In the genomic region with DNA sequence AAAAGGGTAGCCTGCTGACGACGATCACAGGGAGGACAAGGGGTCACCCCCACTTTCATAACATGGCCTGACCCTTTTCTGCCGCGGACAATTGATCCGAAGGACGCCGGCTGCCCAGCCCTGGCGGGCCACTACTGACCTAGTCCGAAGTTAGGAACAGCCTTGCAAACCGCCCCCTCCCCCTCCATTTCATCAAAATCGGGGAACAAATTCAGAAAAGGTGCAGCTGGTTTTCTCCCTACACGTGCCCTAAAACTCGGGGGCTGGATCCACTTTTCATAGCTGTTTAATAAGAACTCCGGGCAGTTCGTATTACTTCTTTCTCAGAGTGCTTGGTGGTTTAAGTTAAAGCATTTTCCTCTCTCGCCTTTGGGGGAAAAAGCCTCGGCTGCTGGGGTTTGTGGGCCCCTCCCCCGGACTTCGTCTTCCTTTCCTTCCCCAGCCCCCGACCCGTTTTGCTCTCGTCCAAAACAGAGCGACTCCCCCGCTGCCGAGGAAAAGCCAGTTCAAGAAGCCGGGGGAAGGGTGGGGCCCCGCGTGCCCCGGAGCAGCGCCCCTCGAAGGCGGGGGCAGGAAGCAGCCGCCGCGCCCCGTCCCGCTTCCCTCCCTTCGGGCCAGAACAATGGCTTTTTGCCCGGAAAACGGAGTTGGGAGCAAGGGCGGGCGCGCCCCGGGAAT, we compare ENCODE assay signal across 8 cellular contexts. TPM values are rescaled to one million over a fixed set of nuclear protein-coding genes. Genes with fewer than 3 reads are reported as not detected.
DNase-seq lines count a peak whose midpoint lies in the region; ATAC-seq and TF ChIP-seq lines count a peak whose summit lies in the region.

No MANE protein-coding gene starts in this region.

- H3K27me3 ChIP-seq in RWPE2 (ENCODE audit: insufficient read depth, poor library complexity, severe bottlenecking), result peaks cover 51% of the 10 kb centered on the region
- H3K27me3 ChIP-seq in right lobe of liver, result peaks cover 0 to 39% of the 10 kb centered on the region in 2 donors

- DNase-seq in stimulated activated CD4-positive, alpha-beta T cell treated with anti-CD3 and anti-CD28 coated beads, Interleukin-12 subunit alpha, Interleukin-12 subunit beta, amount 100 ng/mL, for 4 hours, result peak; percentile 24
- no peak for DNase-seq in stimulated activated CD4-positive, alpha-beta T cell treated with anti-CD3 and anti-CD28 coated beads, Interleukin-4, amount 100 ng/mL, for 4 hours
- DNase-seq in RWPE2 (ENCODE audit: low spot score), result no peak
- DNase-seq in dedifferentiated amniotic fluid mesenchymal stem cell (ENCODE audit: extremely low spot score), result peak; percentile 22
- DNase-seq in right lobe of liver, result peak; percentile 69 to 74 (median 70)
- peak in 29 of 49 donors; percentile 27 to 73 (median 55) for DNase-seq in substantia nigra (lab: John Stamatoyannopoulos, UW)

- peak overlapping the region; percentile 39 for H3K4me3 ChIP-seq in RWPE2 (ENCODE audit: severe bottlenecking)
- peak overlapping the region; percentile 35 to 61 (median 43) for H3K4me3 ChIP-seq in right lobe of liver

- peaks cover 10% of the 10 kb centered on the region for H3K36me3 ChIP-seq in RWPE2 (ENCODE audit: low read depth)
- no peaks in the 10 kb centered on the region for H3K36me3 ChIP-seq in right lobe of liver

- H3K9me3 ChIP-seq in RWPE2 (ENCODE audit: severe bottlenecking) (no peaks in the 10 kb centered on the region), right lobe of liver (no peaks in the 10 kb centered on the region)

- peak; percentile 37 for TF ChIP-seq CTCF in RWPE2 (IDR thresholded peaks at IDR 0.05; ENCODE audit: poor library complexity, severe bottlenecking)
- TF ChIP-seq CTCF in right lobe of liver (IDR thresholded peaks at IDR 0.05), result peak in 1 of 4 donors; percentile 26

- H3K4me1 ChIP-seq in RWPE2 (ENCODE audit: insufficient read depth, poor library complexity, severe bottlenecking) (no peaks in the 10 kb centered on the region), right lobe of liver (peaks cover 0 to 25% (median 0%) of the 10 kb centered on the region in 4 donors)

- intact Hi-C loops in right lobe of liver (cut with DNase I), result no loop called here

- TF ChIP-seq POLR2A in right lobe of liver (IDR thresholded peaks at IDR 0.05), result no peak

- H3K27ac ChIP-seq in RWPE2 (ENCODE audit: poor library complexity, severe bottlenecking), result no peak overlapping the region
- peak overlapping the region in 2 of 3 donors; percentile 24 to 50 for H3K27ac ChIP-seq in right lobe of liver
- H3K27ac ChIP-seq in substantia nigra (ENCODE audit: low read depth, low read length, poor library complexity, severe bottlenecking), result no peak overlapping the region

- WGBS in right lobe of liver (ENCODE audit: insufficient coverage, low coverage, low lambda C conversion rate, missing lambda C conversion rate), result 2% methylated on average over 22 of the region's 44 CpGs

- ATAC-seq in HG03565 (IDR thresholded peaks at IDR 0.05; ENCODE audit: unreplicated experiment) (peak; percentile 12), RWPE2 (ENCODE audit: low read depth) (peak; percentile 30; the same call in 2 of the 3 replicates), right lobe of liver (peak; percentile 45 to 58 (median 56)), HG02759 (IDR thresholded peaks at IDR 0.05; ENCODE audit: unreplicated experiment) (no peak)

RNA-seq across cellular contexts. Expression of gene CBX2, which starts 0.6 kb away (rescaled TPM):
- 1 to 10 TPM in 3 of 6 experiments, under 1 TPM in 3; 0.33 to 3.5 (median 1.1) TPM for total RNA-seq in right lobe of liver

RNA-seq across cellular contexts. Expression of gene CBX8, which starts 19.6 kb away (rescaled TPM):
- 1 to 10 TPM; 1.2 to 4.7 (median 2.0) TPM for total RNA-seq in right lobe of liver

RNA-seq across cellular contexts. Expression of gene ENPP7, which starts 46.6 kb away (rescaled TPM):
- total RNA-seq in right lobe of liver, result 10 to 100 TPM in 4 of 6 experiments, 1 to 10 TPM in 2; 3.4 to 43.2 (median 17.8) TPM

Comparison
In these comparisons a context has a peak if more than half of its experiments do, and no peak if none do; other contexts are left out.
1. DNase-seq: peak in stimulated activated CD4-positive, alpha-beta T cell treated with anti-CD3 and anti-CD28 coated beads, Interleukin-12 subunit alpha, Interleukin-12 subunit beta, amount 100 ng/mL, for 4 hours (single experiment), dedifferentiated amniotic fluid mesenchymal stem cell (single experiment), right lobe of liver (3 of 3) and substantia nigra (29 of 49); none in stimulated activated CD4-positive, alpha-beta T cell treated with anti-CD3 and anti-CD28 coated beads, Interleukin-4, amount 100 ng/mL, for 4 hours (0 of 2) and RWPE2 (single experiment).
2. H3K27ac ChIP-seq: peak in right lobe of liver (2 of 3); none in RWPE2 (single experiment) and substantia nigra (single experiment).